1 cellular context compared by ENCODE assay signal in genomic region chr2:144446136-144446535, GRCh38.
A peak's percentile ranks its signal among the peaks of the same experiment; 100 is the strongest.
TF ChIP-seq lines count a peak whose summit lies in the region.

No MANE protein-coding gene starts in this region.

TF ChIP-seq in K562, 482 proteins besides CTCF, POLR2A, EP300 and RAD21 (continued from another document and continues in another):
- no peak for TF ChIP-seq ZNF609 (CRISPR knock-in tag; IDR thresholded peaks at IDR 0.05; ENCODE audit: borderline replicate concordance)
- no peak for TF ChIP-seq PTBP1 (IDR thresholded peaks at IDR 0.05; ENCODE audit: low read depth, low read length)
- no peak for TF ChIP-seq NFATC3 (IDR thresholded peaks at IDR 0.05)
- TF ChIP-seq ZNF764 (CRISPR knock-in tag; IDR thresholded peaks at IDR 0.05; ENCODE audit: low read depth): no peak
- TF ChIP-seq CAMTA2 (CRISPR knock-in tag; conservative IDR thresholded peaks at IDR 0.05): no peak
- no peak for TF ChIP-seq KDM1A (IDR thresholded peaks at IDR 0.05)
- TF ChIP-seq MTF1 (CRISPR knock-in tag; IDR thresholded peaks at IDR 0.05; ENCODE audit: borderline replicate concordance): no peak
- 0 out of 2 replicates have a peak, but pooled peaks have one; percentile 17 for TF ChIP-seq ZNF740 (CRISPR knock-in tag; IDR thresholded peaks at IDR 0.05)
- no peak for TF ChIP-seq ZNF740 (tag; IDR thresholded peaks at IDR 0.05)
- no peak for TF ChIP-seq NR4A1 (CRISPR knock-in tag; IDR thresholded peaks at IDR 0.05)
- TF ChIP-seq NR4A1 (tag; IDR thresholded peaks at IDR 0.05): no peak
- no peak for TF ChIP-seq RFX5 (IDR thresholded peaks at IDR 0.05; ENCODE audit: low read depth, low read length)
- no peak for TF ChIP-seq VEZF1 (CRISPR knock-in tag; IDR thresholded peaks at IDR 0.05)
- TF ChIP-seq HES1 (IDR thresholded peaks at IDR 0.05; ENCODE audit: low read depth): no peak
- TF ChIP-seq RB1 (IDR thresholded peaks at IDR 0.05; ENCODE audit: low read depth): no peak
- no peak for TF ChIP-seq COPS2 (conservative IDR thresholded peaks at IDR 0.05)
- no peak for TF ChIP-seq E2F6 (IDR thresholded peaks at IDR 0.05; ENCODE audit: borderline replicate concordance in 1 of 2, extremely low read depth in 1 of 2, insufficient read depth in 1 of 2, insufficient read length in 1 of 2, low read depth in 1 of 2, low read length in 1 of 2, poor library complexity in 1 of 2, severe bottlenecking in 1 of 2)
- TF ChIP-seq HNRNPUL1 (IDR thresholded peaks at IDR 0.05; ENCODE audit: low read length): no peak
- no peak for TF ChIP-seq ZBTB5 (IDR thresholded peaks at IDR 0.05)
- no peak for TF ChIP-seq MAFG (tag; conservative IDR thresholded peaks at IDR 0.05)
- TF ChIP-seq MNT (conservative IDR thresholded peaks at IDR 0.05): no peak
- no peak for TF ChIP-seq ID3 (CRISPR knock-in tag; IDR thresholded peaks at IDR 0.05)
- TF ChIP-seq ID3 (tag; IDR thresholded peaks at IDR 0.05): no peak
- TF ChIP-seq NEUROD1 (IDR thresholded peaks at IDR 0.05; ENCODE audit: borderline replicate concordance, low read depth, low read length, partially characterized antibody): no peak
- no peak for TF ChIP-seq ZNF175 (CRISPR knock-in tag; IDR thresholded peaks at IDR 0.05; ENCODE audit: low read depth)
- no peak for TF ChIP-seq CGGBP1 (CRISPR knock-in tag; IDR thresholded peaks at IDR 0.05)
- TF ChIP-seq ELF4 (CRISPR knock-in tag; IDR thresholded peaks at IDR 0.05): peak; percentile 75; the same call in 1 of the 2 replicates
- no peak for TF ChIP-seq SIX5 (IDR thresholded peaks at IDR 0.05; ENCODE audit: borderline replicate concordance in 1 of 2, insufficient read depth in 1 of 2, low read depth in 1 of 2, low read length in 2 of 2)
- no peak for TF ChIP-seq MXD1 (CRISPR knock-in tag; IDR thresholded peaks at IDR 0.05; ENCODE audit: borderline replicate concordance, poor library complexity, severe bottlenecking)
- no peak for TF ChIP-seq L3MBTL2 (IDR thresholded peaks at IDR 0.05)
- no peak for TF ChIP-seq ATF4 (CRISPR knock-in tag; IDR thresholded peaks at IDR 0.05)
- no peak for TF ChIP-seq MED1 (CRISPR knock-in tag; IDR thresholded peaks at IDR 0.05; ENCODE audit: borderline replicate concordance)
- TF ChIP-seq HBP1 (CRISPR knock-in tag; IDR thresholded peaks at IDR 0.05): peak; percentile 76; the same call in 1 of the 2 replicates
- 0 out of 2 replicates have a peak, but pooled peaks have one; percentile 28 for TF ChIP-seq HDGF (IDR thresholded peaks at IDR 0.05)
- TF ChIP-seq PREB (CRISPR knock-in tag; IDR thresholded peaks at IDR 0.05): no peak
- TF ChIP-seq RBM25 (IDR thresholded peaks at IDR 0.05; ENCODE audit: low read depth, low read length, severe bottlenecking): no peak
- 0 out of 2 replicates have a peak, but pooled peaks have one; percentile 23 for TF ChIP-seq ZC3H8 (IDR thresholded peaks at IDR 0.05)
- TF ChIP-seq E2F5 (CRISPR knock-in tag; IDR thresholded peaks at IDR 0.05): no peak
- TF ChIP-seq EHMT2 (IDR thresholded peaks at IDR 0.05): peak; percentile 82
- peak in 1 of 2 experiments; percentile 40; a peak in 2 of 4 replicates for TF ChIP-seq HDAC1 (IDR thresholded peaks at IDR 0.05)
- no peak for TF ChIP-seq KDM5B (IDR thresholded peaks at IDR 0.05; ENCODE audit: insufficient replicate concordance, low read depth, low read length)
- TF ChIP-seq MXI1 (IDR thresholded peaks at IDR 0.05; ENCODE audit: low read depth, low read length): no peak
- TF ChIP-seq XRCC4 (IDR thresholded peaks at IDR 0.05; ENCODE audit: extremely low read depth, insufficient read depth, insufficient read length): no peak
- TF ChIP-seq ZNF780A (CRISPR knock-in tag; IDR thresholded peaks at IDR 0.05): no peak
- TF ChIP-seq PCBP1 (IDR thresholded peaks at IDR 0.05; ENCODE audit: low read depth, low read length, poor library complexity, severe bottlenecking): no peak
- no peak for TF ChIP-seq ZNF717 (CRISPR knock-in tag; IDR thresholded peaks at IDR 0.05)
